Comparison of ENCODE assay signal across 8 cellular contexts in the genomic region with DNA sequence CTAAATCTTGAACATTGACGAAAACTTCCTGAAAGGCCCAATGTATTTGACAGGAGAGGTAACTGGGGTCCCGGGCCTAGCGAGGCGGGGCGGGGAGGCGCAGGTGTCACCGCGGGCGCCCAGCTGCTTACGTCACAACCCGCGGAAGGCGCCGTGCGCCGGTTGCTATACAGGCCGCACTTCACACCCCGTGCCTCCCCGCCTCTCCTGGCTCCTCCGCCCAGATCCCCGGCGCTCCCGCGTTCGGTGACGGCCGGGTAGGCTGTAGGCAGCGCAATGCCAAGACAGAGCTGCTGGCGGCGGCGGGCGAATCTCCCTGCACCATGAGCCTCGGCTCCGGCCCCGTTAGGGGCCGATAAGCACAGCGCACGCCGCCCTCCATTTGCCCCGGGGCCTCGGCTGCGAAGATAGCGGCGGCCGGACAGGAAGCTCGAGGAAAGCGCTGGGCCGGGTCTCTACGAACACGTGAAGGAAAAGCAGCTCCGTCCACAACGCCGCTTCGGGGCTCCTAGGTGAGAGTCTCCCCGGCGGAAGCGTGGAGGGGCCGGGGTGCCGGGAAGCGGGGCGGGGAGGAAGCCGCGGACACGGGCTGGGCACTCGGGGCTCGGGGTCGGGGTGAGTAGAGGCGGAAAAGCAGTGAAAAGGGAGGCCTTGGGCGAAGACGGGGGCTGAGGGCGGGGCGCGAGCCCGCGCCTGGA. TPM values are rescaled to one million over a fixed set of nuclear protein-coding genes. Genes with fewer than 3 reads are reported as not detected.
DNase-seq lines count a peak whose midpoint lies in the region; ATAC-seq, FAIRE-seq and TF ChIP-seq lines count a peak whose summit lies in the region.

Gene RNF138, plus strand, starts transcription at position 151 of the 698 bp plus-strand sequence. CDS start 903 bp downstream, outside the sequence.

- H3K36me3 ChIP-seq in astrocyte (ENCODE audit: insufficient read depth, low read length) (no peaks in the 10 kb centered on the region), hepatocyte (replicated peaks; ENCODE audit: insufficient read depth, low read depth) (no peaks in the 10 kb centered on the region)

- no peaks in the 10 kb centered on the region for H3K9me3 ChIP-seq in astrocyte (ENCODE audit: insufficient read depth, low read depth, low read length)
- no peaks in the 10 kb centered on the region for H3K9me3 ChIP-seq in hepatocyte (ENCODE audit: low read depth)

- H3K79me2 ChIP-seq in astrocyte (ENCODE audit: insufficient read depth, low read length) (peaks cover 44% of the 10 kb centered on the region), hepatocyte (peaks cover 39% of the 10 kb centered on the region)

- peak within 1 kb of the TSS; percentile 97 for H3K9ac ChIP-seq in astrocyte (ENCODE audit: low read length)

- no peaks in the 10 kb centered on the region for H3K36me3 Mint-ChIP-seq in astrocyte (ENCODE audit: low read depth, unreplicated experiment)

- H3K9me2 ChIP-seq in hepatocyte (replicated peaks; ENCODE audit: insufficient read depth), result no peaks in the 10 kb centered on the region

- H2AFZ ChIP-seq in astrocyte (ENCODE audit: low read depth, low read length) (peak within 1 kb of the TSS; percentile 97), hepatocyte (peak within 1 kb of the TSS; percentile 86)

- H3K27ac Mint-ChIP-seq in astrocyte (ENCODE audit: unreplicated experiment), result peak within 1 kb of the TSS; percentile 86

- no peak for TF ChIP-seq CTCF in astrocyte (IDR thresholded peaks at IDR 0.05; ENCODE audit: insufficient read depth, low read depth, low read length)
- TF ChIP-seq CTCF in hepatocyte (IDR thresholded peaks at IDR 0.05; ENCODE audit: poor library complexity), result no peak
- no peak for TF ChIP-seq CTCF in retinal pigment epithelial cell (conservative IDR thresholded peaks at IDR 0.05; ENCODE audit: low read depth, low read length)

- H3K4me3 ChIP-seq in astrocyte (ENCODE audit: insufficient read depth, low read depth, low read length) (peak within 1 kb of the TSS; percentile 75), hepatocyte (peak within 1 kb of the TSS; percentile 79), retinal pigment epithelial cell (ENCODE audit: low read length) (peak within 1 kb of the TSS; percentile 88)

- WGBS in hepatocyte (ENCODE audit: low lambda C conversion rate, missing lambda C conversion rate), result under 1% methylated on average over 51 of the region's 75 CpGs

- H3K4me2 ChIP-seq in astrocyte (ENCODE audit: low read length) (peak within 1 kb of the TSS; percentile 89), hepatocyte (peak within 1 kb of the TSS; percentile 87)

- peak; percentile 83 for FAIRE-seq in GM18507 (lab: Jason Lieb, UNC)
- FAIRE-seq in astrocyte (lab: Jason Lieb, UNC), result no peak

- DNase-seq in GM18507 (ENCODE audit: extremely low spot score, insufficient read length, low read depth), result peak; percentile 71
- peak; percentile 74 for DNase-seq in NCI-H2029 (lab: John Stamatoyannopoulos, UW)
- DNase-seq in T-helper 22 cell (ENCODE audit: low read depth), result peak; percentile 86
- peak; percentile 73 for DNase-seq in astrocyte (ENCODE audit: low read depth)
- peak; percentile 94 for DNase-seq in hepatocyte (ENCODE audit: low spot score)
- peak; percentile 62 for DNase-seq in retinal pigment epithelial cell (ENCODE audit: low read depth)
- no peak for DNase-seq in OCI-M2 (lab: John Stamatoyannopoulos, UW; ENCODE audit: unreplicated experiment)

- peak within 1 kb of the TSS; percentile 90 for H3K4me3 Mint-ChIP-seq in astrocyte (ENCODE audit: unreplicated experiment)

- H3K27ac ChIP-seq in astrocyte (ENCODE audit: low read depth, low read length) (peak within 1 kb of the TSS; percentile 91), hepatocyte (peak within 1 kb of the TSS; percentile 100)

- H4K20me1 ChIP-seq in astrocyte (ENCODE audit: insufficient read depth, low read length) (peaks cover 24% of the 10 kb centered on the region), hepatocyte (ENCODE audit: insufficient read depth, poor library complexity, severe bottlenecking) (peaks cover 17% of the 10 kb centered on the region)

- H3K9me3 Mint-ChIP-seq in astrocyte (ENCODE audit: unreplicated experiment), result no peaks in the 10 kb centered on the region

- no peaks in the 10 kb centered on the region for H3K27me3 Mint-ChIP-seq in astrocyte (ENCODE audit: low read depth, unreplicated experiment)

- peaks cover 10% of the 10 kb centered on the region for H3K4me1 Mint-ChIP-seq in astrocyte (ENCODE audit: low read depth, unreplicated experiment)

- H3K27me3 ChIP-seq in astrocyte (ENCODE audit: insufficient read depth, low read length), result no peaks in the 10 kb centered on the region
- H3K27me3 ChIP-seq in hepatocyte, result no peaks in the 10 kb centered on the region

- H3K4me1 ChIP-seq in astrocyte (ENCODE audit: insufficient read depth, low read length) (peaks cover 4% of the 10 kb centered on the region), hepatocyte (ENCODE audit: insufficient read depth) (no peaks in the 10 kb centered on the region)

- ATAC-seq in HG02973 (IDR thresholded peaks at IDR 0.05; ENCODE audit: unreplicated experiment), result peak; percentile 54

RNA-seq across cellular contexts. Expression of gene RNF138, which starts in this region (rescaled TPM):
- total RNA-seq in astrocyte (15.4 and 16.3 TPM in 2 replicates), hepatocyte (35.8 and 41.1 TPM in 2 replicates)
- 13.1 and 18.5 TPM in 2 replicates for polyA plus RNA-seq in hepatocyte
